ENCODE assay signal across 8 cellular contexts in the genomic region with DNA sequence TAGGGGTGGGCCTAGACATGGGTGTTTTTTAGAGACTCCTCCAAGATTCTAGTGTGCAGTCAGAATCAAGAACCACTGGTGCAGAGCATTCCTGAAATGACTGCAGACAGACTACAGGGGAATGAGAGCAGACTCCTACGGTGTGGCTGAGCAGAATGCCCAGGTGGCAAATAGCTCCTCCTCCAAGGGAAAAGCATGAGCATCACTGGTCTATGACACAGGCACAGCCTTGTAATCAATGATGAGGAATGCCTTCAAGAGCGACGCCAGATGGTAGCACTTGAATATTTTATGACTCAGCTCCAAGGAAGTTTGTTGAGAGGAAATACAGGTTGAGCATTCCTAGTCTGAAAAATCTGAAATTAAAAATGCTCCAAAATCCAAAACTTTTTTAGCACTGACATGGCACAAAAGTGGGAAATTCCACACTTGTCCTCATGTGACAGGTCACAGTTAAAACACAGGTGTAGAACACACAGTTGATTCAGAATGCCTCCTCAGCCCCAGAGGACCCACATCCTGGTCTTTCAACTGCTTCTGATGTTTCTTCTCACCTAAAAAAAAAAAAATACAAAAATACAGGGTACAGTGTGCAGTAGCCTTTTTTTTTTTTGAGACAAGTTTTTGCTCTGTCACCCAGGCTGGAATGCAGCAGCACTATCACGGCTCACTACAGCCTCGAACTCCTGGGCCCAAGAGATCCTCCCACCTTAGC. TPM values are rescaled to one million over a fixed set of nuclear protein-coding genes. Genes with fewer than 3 reads are reported as not detected.
DNase-seq lines count a peak whose midpoint lies in the region; ATAC-seq and TF ChIP-seq lines count a peak whose summit lies in the region.

No MANE protein-coding gene starts in this region.

- H3K4me1 Mint-ChIP-seq in type B pancreatic cell (ENCODE audit: unreplicated experiment) = no peaks in the 10 kb centered on the region
- peaks cover 4% of the 10 kb centered on the region for H3K4me1 Mint-ChIP-seq in activated T-helper 2 cell treated with anti-CD3 and anti-CD28 coated beads, Interferon-gamma antibody, Interleukin-2, Interleukin-4, amounts not matched to agents 10 μg/mL and 5 μg/mL and 100 μg/mL, durations not matched to agents 14 hours and 24 hours and 36 hours (ENCODE audit: low read depth)

- no peaks in the 10 kb centered on the region for H3K27me3 Mint-ChIP-seq in type B pancreatic cell
- peaks cover 3% of the 10 kb centered on the region for H3K27me3 Mint-ChIP-seq in activated T-helper 2 cell treated with anti-CD3 and anti-CD28 coated beads, Interferon-gamma antibody, Interleukin-2, Interleukin-4, amounts not matched to agents 10 μg/mL and 5 μg/mL and 100 μg/mL, durations not matched to agents 14 hours and 24 hours and 36 hours (ENCODE audit: low read depth)

- TF ChIP-seq CTCF in fibroblast of pulmonary artery (IDR thresholded peaks at IDR 0.05; ENCODE audit: low read length, missing control alignments) (peak; percentile 8), type B pancreatic cell (conservative IDR thresholded peaks at IDR 0.05) (no peak)

- DNase-seq in AG08395 (ENCODE audit: low spot score) (peak; percentile 84), NCI-H446 treated with DMSO at 0.1 percent for 48 hours (lab: John Stamatoyannopoulos, UW) (peak; percentile 74), fibroblast of pulmonary artery (ENCODE audit: low read depth) (peak; percentile 81), type B pancreatic cell (ENCODE audit: extremely low spot score, unreplicated experiment) (no peak), NCI-H2029 treated with DMSO at 0.1 percent for 48 hours (lab: John Stamatoyannopoulos, UW) (no peak)
- DNase-seq in activated T-helper 2 cell treated with anti-CD3 and anti-CD28 coated beads, Interferon-gamma antibody, Interleukin-2, Interleukin-4, amounts not matched to agents 10 μg/mL and 5 μg/mL and 100 μg/mL, durations not matched to agents 14 hours and 24 hours and 36 hours (ENCODE audit: low spot score) = no peak

- ATAC-seq in GM18909 (IDR thresholded peaks at IDR 0.05; ENCODE audit: poor library complexity, unreplicated experiment) (peak; percentile 28), HG03378 (IDR thresholded peaks at IDR 0.05; ENCODE audit: unreplicated experiment) (no peak)

- intact Hi-C loops in activated T-helper 2 cell treated with anti-CD3 and anti-CD28 coated beads, Interferon-gamma antibody, Interleukin-2, Interleukin-4, amounts not matched to agents 10 μg/mL and 5 μg/mL and 100 μg/mL, durations not matched to agents 14 hours and 24 hours and 36 hours (cut with micrococcal nuclease) = no loop called here

- H3K27ac Mint-ChIP-seq in type B pancreatic cell = peak overlapping the region; percentile 39
- H3K27ac Mint-ChIP-seq in activated T-helper 2 cell treated with anti-CD3 and anti-CD28 coated beads, Interferon-gamma antibody, Interleukin-2, Interleukin-4, amounts not matched to agents 10 μg/mL and 5 μg/mL and 100 μg/mL, durations not matched to agents 14 hours and 24 hours and 36 hours = no peak overlapping the region

- no peak overlapping the region for H3K4me3 Mint-ChIP-seq in type B pancreatic cell
- H3K4me3 Mint-ChIP-seq in activated T-helper 2 cell treated with anti-CD3 and anti-CD28 coated beads, Interferon-gamma antibody, Interleukin-2, Interleukin-4, amounts not matched to agents 10 μg/mL and 5 μg/mL and 100 μg/mL, durations not matched to agents 14 hours and 24 hours and 36 hours (ENCODE audit: low read depth) = no peak overlapping the region

- H3K4me3 ChIP-seq in fibroblast of pulmonary artery (replicated peaks; ENCODE audit: low read depth, low read length) = no peak overlapping the region

- no peaks in the 10 kb centered on the region for H3K36me3 Mint-ChIP-seq in type B pancreatic cell
- no peaks in the 10 kb centered on the region for H3K36me3 Mint-ChIP-seq in activated T-helper 2 cell treated with anti-CD3 and anti-CD28 coated beads, Interferon-gamma antibody, Interleukin-2, Interleukin-4, amounts not matched to agents 10 μg/mL and 5 μg/mL and 100 μg/mL, durations not matched to agents 14 hours and 24 hours and 36 hours (ENCODE audit: low read depth)

- no peaks in the 10 kb centered on the region for H3K9me3 Mint-ChIP-seq in type B pancreatic cell
- H3K9me3 Mint-ChIP-seq in activated T-helper 2 cell treated with anti-CD3 and anti-CD28 coated beads, Interferon-gamma antibody, Interleukin-2, Interleukin-4, amounts not matched to agents 10 μg/mL and 5 μg/mL and 100 μg/mL, durations not matched to agents 14 hours and 24 hours and 36 hours = no peaks in the 10 kb centered on the region

RNA-seq across cellular contexts. Expression of a gene that starts 10.5 kb away (rescaled TPM):
- total RNA-seq in type B pancreatic cell (ENCODE audit: low replicate concordance) = 18.4 and 21.2 TPM in 2 replicates
- 4.8 and 4.9 TPM in 2 replicates for total RNA-seq in activated T-helper 2 cell treated with anti-CD3 and anti-CD28 coated beads, Interferon-gamma antibody, Interleukin-2, Interleukin-4, amounts not matched to agents 10 μg/mL and 5 μg/mL and 100 μg/mL, durations not matched to agents 14 hours and 24 hours and 36 hours

Comparison
In these comparisons a context has a peak if more than half of its experiments do, and no peak if none do; other contexts are left out.
1. DNase-seq: peak in AG08395 (single experiment), NCI-H446 treated with DMSO at 0.1 percent for 48 hours (single experiment) and fibroblast of pulmonary artery (single experiment); none in type B pancreatic cell (single experiment), activated T-helper 2 cell treated with anti-CD3 and anti-CD28 coated beads, Interferon-gamma antibody, Interleukin-2, Interleukin-4, amounts not matched to agents 10 μg/mL and 5 μg/mL and 100 μg/mL, durations not matched to agents 14 hours and 24 hours and 36 hours (single experiment) and NCI-H2029 treated with DMSO at 0.1 percent for 48 hours (single experiment).